33 cellular contexts compared by ENCODE assay signal in genomic region chrX:110389570-110389969, GRCh38. TPM values are rescaled to one million over a fixed set of nuclear protein-coding genes. Genes with fewer than 3 reads are reported as not detected.
"Had no signal": no experiment of that assay in that cellular context is flagged by ENCODE, and none has a peak within 500 bp of the region (broad histone marks: within the 10 kb centered on the region; RNA-seq: fewer than 3 reads in every experiment).

No MANE protein-coding gene starts in this region.

- H3K27me3 Mint-ChIP-seq: activated B cell treated with CpG ODN at 0.5 μM for 24 hours; activated CD4-positive, alpha-beta memory T cell treated with anti-CD3 and anti-CD28 coated beads for 36 hours; activated naive CD4-positive, alpha-beta T cell treated with anti-CD3 and anti-CD28 coated beads, Interleukin-2, amount 50 U/mL, for 24 hours; activated naive CD8-positive, alpha-beta T cell; activated naive CD8-positive, alpha-beta T cell treated with anti-CD3 and anti-CD28 coated beads, Interleukin-2, amount 50 U/mL, for 24 hours had no signal

- H3K36me3 Mint-ChIP-seq: activated CD4-positive, alpha-beta memory T cell treated with anti-CD3 and anti-CD28 coated beads for 36 hours; activated naive CD4-positive, alpha-beta T cell treated with anti-CD3 and anti-CD28 coated beads, Interleukin-2, amount 10 ng/mL, durations not matched to agents 7 days and 5 days; activated naive CD4-positive, alpha-beta T cell treated with anti-CD3 and anti-CD28 coated beads, Interleukin-2, amount 50 U/mL, for 24 hours; activated naive CD8-positive, alpha-beta T cell; activated naive CD8-positive, alpha-beta T cell treated with anti-CD3 and anti-CD28 coated beads, Interleukin-2, amount 10 ng/mL, durations not matched to agents 7 days and 5 days had no signal

- H3K27ac Mint-ChIP-seq: activated B cell treated with CpG ODN at 0.5 μM for 24 hours; activated CD4-positive, alpha-beta memory T cell treated with anti-CD3 and anti-CD28 coated beads for 36 hours; activated CD4-positive, alpha-beta T cell treated with anti-CD3 and anti-CD28 coated beads, Interleukin-2, amount 10 ng/mL, durations not matched to agents 24 days and 14 days; activated CD8-positive, alpha-beta T cell treated with anti-CD3 and anti-CD28 coated beads for 36 hours; activated naive CD4-positive, alpha-beta T cell treated with anti-CD3 and anti-CD28 coated beads, Interleukin-2, amount 10 ng/mL, durations not matched to agents 7 days and 5 days; activated naive CD4-positive, alpha-beta T cell treated with anti-CD3 and anti-CD28 coated beads, Interleukin-2, amount 50 U/mL, for 24 hours; activated naive CD8-positive, alpha-beta T cell; activated naive CD8-positive, alpha-beta T cell treated with anti-CD3 and anti-CD28 coated beads, Interleukin-2, amount 10 ng/mL, durations not matched to agents 7 days and 5 days; activated naive CD8-positive, alpha-beta T cell treated with anti-CD3 and anti-CD28 coated beads, Interleukin-2, amount 50 U/mL, for 24 hours; activated T-cell treated with anti-CD3 and anti-CD28 coated beads, Interleukin-2, amount 50 U/mL, for 24 hours; activated T-helper 2 cell treated with anti-CD3 and anti-CD28 coated beads, Interferon-gamma antibody, Interleukin-2, Interleukin-4, amounts not matched to agents 10 μg/mL and 5 μg/mL and 100 μg/mL, durations not matched to agents 14 hours and 24 hours and 36 hours; T-helper 2 cell treated with Interferon-gamma antibody and Interleukin-4, amounts not matched to agents 5 μg/mL and 100 μg/mL, for 36 hours had no signal

- H3K4me3 Mint-ChIP-seq: activated B cell treated with CpG ODN at 0.5 μM for 24 hours; activated CD4-positive, alpha-beta memory T cell treated with anti-CD3 and anti-CD28 coated beads for 36 hours; activated CD4-positive, alpha-beta T cell treated with anti-CD3 and anti-CD28 coated beads, Interleukin-2, amount 10 ng/mL, durations not matched to agents 24 days and 14 days; activated CD8-positive, alpha-beta T cell treated with anti-CD3 and anti-CD28 coated beads for 36 hours; activated naive CD4-positive, alpha-beta T cell treated with anti-CD3 and anti-CD28 coated beads, Interleukin-2, amount 10 ng/mL, durations not matched to agents 7 days and 5 days; activated naive CD4-positive, alpha-beta T cell treated with anti-CD3 and anti-CD28 coated beads, Interleukin-2, amount 50 U/mL, for 24 hours; activated naive CD8-positive, alpha-beta T cell; activated naive CD8-positive, alpha-beta T cell treated with anti-CD3 and anti-CD28 coated beads, Interleukin-2, amount 10 ng/mL, durations not matched to agents 7 days and 5 days; activated naive CD8-positive, alpha-beta T cell treated with anti-CD3 and anti-CD28 coated beads, Interleukin-2, amount 50 U/mL, for 24 hours; activated T-cell treated with anti-CD3 and anti-CD28 coated beads, Interleukin-2, amount 50 U/mL, for 24 hours; T-helper 2 cell treated with Interferon-gamma antibody and Interleukin-4, amounts not matched to agents 5 μg/mL and 100 μg/mL, for 36 hours had no signal

- FAIRE-seq: TTC549 had no signal

- H3K4me1 Mint-ChIP-seq: activated B cell treated with CpG ODN at 0.5 μM for 24 hours; activated CD4-positive, alpha-beta T cell treated with anti-CD3 and anti-CD28 coated beads, Interleukin-2, amount 10 ng/mL, durations not matched to agents 24 days and 14 days; activated naive CD4-positive, alpha-beta T cell treated with anti-CD3 and anti-CD28 coated beads, Interleukin-2, amount 10 ng/mL, durations not matched to agents 7 days and 5 days; activated naive CD4-positive, alpha-beta T cell treated with anti-CD3 and anti-CD28 coated beads, Interleukin-2, amount 50 U/mL, for 24 hours; activated naive CD8-positive, alpha-beta T cell treated with anti-CD3 and anti-CD28 coated beads, Interleukin-2, amount 10 ng/mL, durations not matched to agents 7 days and 5 days; activated naive CD8-positive, alpha-beta T cell treated with anti-CD3 and anti-CD28 coated beads, Interleukin-2, amount 50 U/mL, for 24 hours had no signal

- H3K36me3 ChIP-seq: brain microvascular endothelial cell, breast epithelium had no signal

- H3K9me3 ChIP-seq: body of pancreas, breast epithelium had no signal

- DNase-seq: activated B cell treated with CpG ODN at 0.5 μM for 24 hours; activated CD4-positive, alpha-beta memory T cell treated with anti-CD3 and anti-CD28 coated beads for 36 hours; activated CD4-positive, alpha-beta T cell treated with anti-CD3 and anti-CD28 coated beads for 4 hours; activated CD4-positive, alpha-beta T cell treated with anti-CD3 and anti-CD28 coated beads, Interleukin-2, amount 10 ng/mL, durations not matched to agents 24 days and 14 days; activated CD4-positive, alpha-beta T cell treated with anti-CD3 and anti-CD28 coated beads, Interleukin-2, amount 50 U/mL, for 1 hour; activated CD4-positive, alpha-beta T cell treated with anti-CD3 and anti-CD28 coated beads, Interleukin-2, amount 50 U/mL, for 4 hours; activated CD4-positive, CD25-positive, alpha-beta regulatory T cell treated with anti-CD3 and anti-CD28 coated beads, Interleukin-2, amount 50 U/mL, for 72 hours; activated CD8-positive, alpha-beta memory T cell treated with anti-CD3 and anti-CD28 coated beads, Interleukin-2, amount 50 U/mL, for 48 hours; activated CD8-positive, alpha-beta T cell treated with anti-CD3 and anti-CD28 coated beads for 36 hours; activated effector memory CD4-positive, alpha-beta T cell treated with Interleukin-2 at 50 U/mL for 16 hours; activated gamma-delta T cell; activated naive CD4-positive, alpha-beta T cell treated with anti-CD3 and anti-CD28 coated beads, Interleukin-2, amount 10 ng/mL, durations not matched to agents 7 days and 5 days; activated naive CD4-positive, alpha-beta T cell treated with Interleukin-2 at 50 U/mL for 16 hours; activated naive CD8-positive, alpha-beta T cell treated with anti-CD3 and anti-CD28 coated beads, Interleukin-2, amount 10 ng/mL, durations not matched to agents 7 days and 5 days; activated naive CD8-positive, alpha-beta T cell treated with anti-CD3 and anti-CD28 coated beads, Interleukin-2, amount 50 U/mL, for 24 hours; activated T-cell treated with anti-CD3 and anti-CD28 coated beads, Interleukin-2, amount 50 U/mL, for 24 hours; activated T-cell treated with anti-CD3 and anti-CD28 coated beads, Interleukin-2, amount 50 U/mL, for 48 hours; amniotic stem cell; aorta; body of pancreas; brain microvascular endothelial cell; central memory CD4-positive, alpha-beta T cell; T-helper 2 cell; T-helper 9 cell had no signal

- H3K4me3 ChIP-seq: body of pancreas, breast epithelium had no signal

- H3K4me1 ChIP-seq: body of pancreas, breast epithelium had no signal

- ATAC-seq: activated CD8-positive, alpha-beta T cell treated with anti-CD3 and anti-CD28 coated beads for 36 hours; activated naive CD8-positive, alpha-beta T cell treated with anti-CD3 and anti-CD28 coated beads, Interleukin-2, amount 50 U/mL, for 24 hours; body of pancreas had no signal

- H3K27ac ChIP-seq: body of pancreas, brain microvascular endothelial cell, breast epithelium, VCaP had no signal

RNA-seq across cellular contexts. Expression of gene RTL9, which starts 30.9 kb away (rescaled TPM):
- total RNA-seq: activated B cell treated with CpG ODN at 0.5 μM for 24 hours; activated CD4-positive, alpha-beta T cell treated with anti-CD3 and anti-CD28 coated beads, Interleukin-2, amount 10 ng/mL, durations not matched to agents 24 days and 14 days; activated CD8-positive, alpha-beta memory T cell treated with anti-CD3 and anti-CD28 coated beads for 36 hours; activated CD8-positive, alpha-beta T cell treated with anti-CD3 and anti-CD28 coated beads for 36 hours; activated naive CD8-positive, alpha-beta T cell treated with anti-CD3 and anti-CD28 coated beads, Interleukin-2, amount 10 ng/mL, durations not matched to agents 7 days and 5 days; activated T-helper 2 cell treated with anti-CD3 and anti-CD28 coated beads, Interferon-gamma antibody, Interleukin-2, Interleukin-4, amounts not matched to agents 10 μg/mL and 5 μg/mL and 100 μg/mL, durations not matched to agents 14 hours and 24 hours and 36 hours; body of pancreas; T-helper 1 cell treated with Interleukin-12 subunit alpha and Interleukin-12 subunit beta and Interleukin-4 antibody, amounts not matched to agents 30 ng/mL and 1 ng/mL, for 36 hours had no signal
- polyA plus RNA-seq: aorta had no signal
